3 cellular contexts compared by ENCODE assay signal in genomic region chr11:1152316-1153104, GRCh38.
TF ChIP-seq lines count a peak whose summit lies in the region.

No MANE protein-coding gene starts in this region.

TF ChIP-seq in SK-N-SH, 30 proteins besides CTCF, POLR2A, EP300 and RAD21 (continued from another document):
- no peak for TF ChIP-seq REST (IDR thresholded peaks at IDR 0.05; ENCODE audit: low read depth, low read length)

TF ChIP-seq in SK-N-SH treated with all-trans-retinoic acid at 6 μM for 48 hours, 23 proteins besides CTCF, POLR2A, EP300 and RAD21 (continued from another document):
- no peak for TF ChIP-seq POU6F1 (CRISPR knock-in tag; IDR thresholded peaks at IDR 0.05; ENCODE audit: borderline replicate concordance, low read depth)
- TF ChIP-seq ZC3H10 (CRISPR knock-in tag; IDR thresholded peaks at IDR 0.05), result no peak
- TF ChIP-seq PPARA (CRISPR knock-in tag; IDR thresholded peaks at IDR 0.05; ENCODE audit: borderline replicate concordance), result no peak
- no peak for TF ChIP-seq BACH2 (CRISPR knock-in tag; IDR thresholded peaks at IDR 0.05; ENCODE audit: borderline replicate concordance)
- no peak for TF ChIP-seq ESRRG (CRISPR knock-in tag; IDR thresholded peaks at IDR 0.05)
- no peak for TF ChIP-seq ZFP30 (CRISPR knock-in tag; IDR thresholded peaks at IDR 0.05)
- TF ChIP-seq TCF4 (CRISPR knock-in tag; IDR thresholded peaks at IDR 0.05; ENCODE audit: borderline replicate concordance), result no peak
- no peak for TF ChIP-seq ZNF8 (CRISPR knock-in tag; IDR thresholded peaks at IDR 0.05)
- no peak for TF ChIP-seq TOX (CRISPR knock-in tag; IDR thresholded peaks at IDR 0.05; ENCODE audit: borderline replicate concordance)
- TF ChIP-seq ZFP3 (CRISPR knock-in tag; IDR thresholded peaks at IDR 0.05), result no peak
- TF ChIP-seq ISL1 (CRISPR knock-in tag; IDR thresholded peaks at IDR 0.05), result no peak
- TF ChIP-seq PATZ1 (CRISPR knock-in tag; IDR thresholded peaks at IDR 0.05; ENCODE audit: borderline replicate concordance), result no peak
- no peak for TF ChIP-seq ZNF70 (CRISPR knock-in tag; IDR thresholded peaks at IDR 0.05)
- TF ChIP-seq CSRNP3 (CRISPR knock-in tag; IDR thresholded peaks at IDR 0.05), result no peak
- TF ChIP-seq OSR1 (CRISPR knock-in tag; IDR thresholded peaks at IDR 0.05), result no peak

TF ChIP-seq in K562, 482 proteins besides CTCF, POLR2A, EP300 and RAD21:
- no peak for TF ChIP-seq CHD7 (IDR thresholded peaks at IDR 0.05; ENCODE audit: low read depth, low read length)
- TF ChIP-seq TAF9B (IDR thresholded peaks at IDR 0.05; ENCODE audit: partially characterized antibody), result no peak
- no peak for TF ChIP-seq MED1 (CRISPR knock-in tag; IDR thresholded peaks at IDR 0.05; ENCODE audit: borderline replicate concordance)
- peak; percentile 30; the same call in 1 of the 2 replicates for TF ChIP-seq FOSL1 (tag; conservative IDR thresholded peaks at IDR 0.05)
- no peak for TF ChIP-seq ZNF696 (CRISPR knock-in tag; conservative IDR thresholded peaks at IDR 0.05)
- TF ChIP-seq ELK3 (CRISPR knock-in tag; IDR thresholded peaks at IDR 0.05), result no peak
- TF ChIP-seq TRIM25 (IDR thresholded peaks at IDR 0.05; ENCODE audit: borderline replicate concordance), result no peak
- TF ChIP-seq ZBTB7A (IDR thresholded peaks at IDR 0.05; ENCODE audit: borderline replicate concordance, control insufficient read depth, low read depth, low read length), result peak; percentile 58
- TF ChIP-seq HES1 (IDR thresholded peaks at IDR 0.05; ENCODE audit: low read depth), result no peak
- TF ChIP-seq RNF2 (IDR thresholded peaks at IDR 0.05), result no peak
- no peak for TF ChIP-seq ARID4B (CRISPR knock-in tag; IDR thresholded peaks at IDR 0.05)
- no peak for TF ChIP-seq HOMEZ (CRISPR knock-in tag; IDR thresholded peaks at IDR 0.05)
